ENCODE assay signal across 28 cellular contexts in the genomic region with DNA sequence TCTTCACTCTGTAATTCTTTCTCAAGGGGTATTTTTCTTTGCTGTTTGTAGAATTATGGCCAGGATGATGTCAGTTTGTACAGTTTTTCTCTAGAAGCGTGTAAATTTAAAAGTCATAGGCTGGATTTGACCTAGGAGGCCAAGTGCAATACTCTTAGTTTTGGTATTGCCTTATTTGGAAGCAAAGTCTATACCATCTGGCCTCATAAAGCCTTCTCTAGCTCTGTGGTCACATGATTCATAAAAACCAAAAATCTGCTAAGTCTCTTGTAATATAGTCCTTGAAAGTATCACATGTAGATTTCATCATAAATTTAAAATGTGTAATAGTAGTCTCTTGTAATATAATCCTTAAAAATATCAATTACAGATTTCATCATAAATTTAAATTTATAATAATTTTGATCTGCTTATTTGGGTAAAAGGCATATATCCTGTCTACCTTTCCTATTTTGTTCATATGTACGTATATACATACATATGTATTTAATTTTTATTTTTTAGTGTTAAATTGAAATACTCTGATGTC. TPM values are rescaled to one million over a fixed set of nuclear protein-coding genes. Genes with fewer than 3 reads are reported as not detected.
DNase-seq lines count a peak whose midpoint lies in the region; ATAC-seq and TF ChIP-seq lines count a peak whose summit lies in the region.
"Had no signal": no experiment of that assay in that cellular context is flagged by ENCODE, and none has a peak within 500 bp of the region (broad histone marks: within the 10 kb centered on the region; RNA-seq: fewer than 3 reads in every experiment).

No MANE protein-coding gene starts in this region.

- no peak overlapping the region for H4K8ac ChIP-seq in IMR-90 (ENCODE audit: low read depth in 2 of 2, low read length in 2 of 2)

- H4K91ac ChIP-seq in IMR-90 (ENCODE audit: insufficient read depth, low read depth, low read length): no peak overlapping the region

- H3K4me2 ChIP-seq in IMR-90 (ENCODE audit: low read depth, low read length): no peak overlapping the region
- H3K4me2 ChIP-seq: SK-N-SH had no signal

- no TSS peak for BruUV-seq in IMR-90 (replicated peaks; lab: Mats Ljungman, UMichigan)

- H2AK9ac ChIP-seq in IMR-90 (replicated peaks; ENCODE audit: low read depth, low read length, poor library complexity): no peak overlapping the region

- H2BK120ac ChIP-seq in IMR-90 (ENCODE audit: low read depth, low read length): no peak overlapping the region

- TF ChIP-seq POLR2A in IMR-90 (IDR thresholded peaks at IDR 0.05; ENCODE audit: low read depth, low read length): no peak

- no peaks in the 10 kb centered on the region for H3K9me1 ChIP-seq in IMR-90 (ENCODE audit: insufficient read depth, low read length)

- dilution Hi-C loops in IMR-90 (cut with HindIII; ENCODE audit: low sequenced_read_pairs, unreplicated experiment): no loop called here

- no peak for TF ChIP-seq RAD21 in IMR-90 (IDR thresholded peaks at IDR 0.05; ENCODE audit: low read length)

- H4K5ac ChIP-seq in IMR-90 (ENCODE audit: low read depth, low read length): no peak overlapping the region

- H2BK5ac ChIP-seq in IMR-90 (ENCODE audit: low read depth, low read length, poor library complexity, severe bottlenecking): no peak overlapping the region

- no peak overlapping the region for H3K18ac ChIP-seq in IMR-90 (ENCODE audit: low read depth, low read length)

- POLR2A ChIA-PET in activated CD4-positive, alpha-beta T cell treated with anti-CD3 and anti-CD28 coated beads for 36 hours (lab: Charles Lee): no interaction called here
- POLR2A ChIA-PET in IMR-90 (lab: Charles Lee; ENCODE audit: unreplicated experiment): no interaction called here

- peak overlapping the region; percentile 9 for H3K27ac Mint-ChIP-seq in activated CD4-positive, alpha-beta T cell treated with anti-CD3 and anti-CD28 coated beads for 36 hours
- peak overlapping the region; percentile 50 for H3K27ac Mint-ChIP-seq in activated naive CD8-positive, alpha-beta T cell treated with anti-CD3 and anti-CD28 coated beads for 36 hours
- H3K27ac Mint-ChIP-seq: activated naive CD4-positive, alpha-beta T cell treated with anti-CD3 and anti-CD28 coated beads, Interleukin-2, amount 10 ng/mL, durations not matched to agents 7 days and 5 days; activated T-helper 1 cell treated with anti-CD3 and anti-CD28 coated beads, Interleukin-12 subunit alpha, Interleukin-12 subunit beta, Interleukin-2, Interleukin-4 antibody, amounts not matched to agents 30 ng/mL and 10 ng/mL and 1 ng/mL, durations not matched to agents 14 hours and 24 hours and 36 hours; stimulated activated naive CD8-positive, alpha-beta T cell treated with anti-CD3 and anti-CD28 coated beads, Interleukin-15, Interleukin-2, amounts not matched to agents 100 ng/mL and 50 ng/mL, for 24 hours had no signal

- no CpG with 5 or more reads among the region's 2 CpGs for WGBS in IMR-90 (ENCODE audit: extremely low coverage in 2 of 2, insufficient read length in 1 of 2), 2 experiments

- no peaks in the 10 kb centered on the region for H3K4me1 ChIP-seq in IMR-90 (ENCODE audit: control insufficient read depth, insufficient read depth, low read length)
- H3K4me1 ChIP-seq: breast epithelium, left lung, pancreas had no signal

- H3K9ac ChIP-seq in IMR-90 (ENCODE audit: low read depth, low read length): no peak overlapping the region
- H3K9ac ChIP-seq: SK-N-SH had no signal

- H3K56ac ChIP-seq in IMR-90 (ENCODE audit: extremely low read depth, insufficient read depth, low read length): no peak overlapping the region

- intact Hi-C loops in activated CD4-positive, alpha-beta T cell treated with anti-CD3 and anti-CD28 coated beads for 36 hours (cut with DNase I, micrococcal nuclease): no loop called here
- intact Hi-C loops in IMR-90 (cut with micrococcal nuclease): no loop called here

- H4K20me1 ChIP-seq in IMR-90 (ENCODE audit: insufficient read depth, low read length): no peaks in the 10 kb centered on the region

- H3K9me3 Mint-ChIP-seq in activated CD4-positive, alpha-beta T cell treated with anti-CD3 and anti-CD28 coated beads for 36 hours (ENCODE audit: low read depth): no peaks in the 10 kb centered on the region
- H3K9me3 Mint-ChIP-seq in activated naive CD8-positive, alpha-beta T cell treated with anti-CD3 and anti-CD28 coated beads for 36 hours: peaks cover 2% of the 10 kb centered on the region
- H3K9me3 Mint-ChIP-seq: activated naive CD4-positive, alpha-beta T cell treated with anti-CD3 and anti-CD28 coated beads, Interleukin-2, amount 10 ng/mL, durations not matched to agents 7 days and 5 days; activated T-helper 1 cell treated with anti-CD3 and anti-CD28 coated beads, Interleukin-12 subunit alpha, Interleukin-12 subunit beta, Interleukin-2, Interleukin-4 antibody, amounts not matched to agents 30 ng/mL and 10 ng/mL and 1 ng/mL, durations not matched to agents 14 hours and 24 hours and 36 hours; stimulated activated naive CD8-positive, alpha-beta T cell treated with anti-CD3 and anti-CD28 coated beads, Interleukin-15, Interleukin-2, amounts not matched to agents 100 ng/mL and 50 ng/mL, for 24 hours had no signal

- no peak overlapping the region for H2BK15ac ChIP-seq in IMR-90 (ENCODE audit: low read depth, low read length)

- TF ChIP-seq CTCF in IMR-90 (conservative IDR thresholded peaks at IDR 0.05; ENCODE audit: low read depth, low read length): no peak

- H3K36me3 Mint-ChIP-seq in activated CD4-positive, alpha-beta T cell treated with anti-CD3 and anti-CD28 coated beads for 36 hours (ENCODE audit: low read depth): no peaks in the 10 kb centered on the region
- peaks cover 3% of the 10 kb centered on the region for H3K36me3 Mint-ChIP-seq in activated naive CD8-positive, alpha-beta T cell treated with anti-CD3 and anti-CD28 coated beads for 36 hours
- H3K36me3 Mint-ChIP-seq: activated naive CD4-positive, alpha-beta T cell treated with anti-CD3 and anti-CD28 coated beads, Interleukin-2, amount 10 ng/mL, durations not matched to agents 7 days and 5 days had no signal

- H3K36me3 ChIP-seq in IMR-90 (ENCODE audit: control insufficient read depth, insufficient read depth, low read length): no peaks in the 10 kb centered on the region
- H3K36me3 ChIP-seq: breast epithelium, left lung, pancreas, thoracic aorta had no signal

- H2AK5ac ChIP-seq in IMR-90 (ENCODE audit: low read depth, low read length): no peak overlapping the region

- H3K4me1 Mint-ChIP-seq in activated CD4-positive, alpha-beta T cell treated with anti-CD3 and anti-CD28 coated beads for 36 hours: peaks cover 4% of the 10 kb centered on the region
- H3K4me1 Mint-ChIP-seq in activated naive CD8-positive, alpha-beta T cell treated with anti-CD3 and anti-CD28 coated beads for 36 hours: peaks cover 3% of the 10 kb centered on the region
- H3K4me1 Mint-ChIP-seq: activated naive CD4-positive, alpha-beta T cell treated with anti-CD3 and anti-CD28 coated beads, Interleukin-2, amount 10 ng/mL, durations not matched to agents 7 days and 5 days; H9; neural crest cell had no signal

- no peak overlapping the region for H3K23ac ChIP-seq in IMR-90 (ENCODE audit: low read depth, low read length)

- no peak for DNase-seq in activated CD4-positive, alpha-beta T cell treated with anti-CD3 and anti-CD28 coated beads for 36 hours
- no peak for DNase-seq in activated CD4-positive, alpha-beta T cell treated with anti-CD3 and anti-CD28 coated beads, Interleukin-2, amount 50 U/mL, for 1 hour
- DNase-seq in IMR-90 (peak; percentile 5), iris pigment epithelial cell (ENCODE audit: low read depth) (peak; percentile 5), cortex of kidney (lab: John Stamatoyannopoulos, UW) (no peak), DMS53 treated with DMSO at 0.1 percent for 48 hours (lab: John Stamatoyannopoulos, UW; ENCODE audit: unreplicated experiment) (no peak)
- DNase-seq in activated naive CD8-positive, alpha-beta T cell treated with anti-CD3 and anti-CD28 coated beads for 36 hours: no peak
- DNase-seq: activated CD4-positive, alpha-beta T cell treated with anti-CD3 and anti-CD28 coated beads, Interleukin-2, amount 50 U/mL, for 4 hours; activated CD4-positive, CD25-positive, alpha-beta regulatory T cell; activated naive CD4-positive, alpha-beta T cell treated with anti-CD3 and anti-CD28 coated beads, Interleukin-2, amount 10 ng/mL, durations not matched to agents 7 days and 5 days; effector CD8-positive, alpha-beta T cell; glutamatergic neuron; H9; left lung; mesendoderm; NCI-H1092 treated with DMSO at 0.1 percent for 48 hours; NCI-H187 treated with DMSO at 0.1 percent for 48 hours; NCI-H524 treated with DMSO at 0.1 percent for 48 hours; pancreas; SK-N-SH; stimulated activated CD4-positive, alpha-beta T cell treated with anti-CD3 and anti-CD28 coated beads, Interleukin-1b, Interleukin-23, amount 100 ng/mL, for 48 hours had no signal

- in situ Hi-C loops in IMR-90 (cut with MboI; ENCODE audit: low sequenced_read_pairs): no loop called here

- peak; percentile 74 for ATAC-seq in activated CD4-positive, alpha-beta T cell treated with anti-CD3 and anti-CD28 coated beads for 36 hours
- ATAC-seq in IMR-90 (ENCODE audit: low read depth) (no peak), HG02852 (IDR thresholded peaks at IDR 0.05; ENCODE audit: unreplicated experiment) (no peak)
- ATAC-seq: GM12878, left lung, pancreas had no signal

- CTCF ChIA-PET in activated CD4-positive, alpha-beta T cell treated with anti-CD3 and anti-CD28 coated beads for 36 hours (lab: Charles Lee): no interaction called here
- CTCF ChIA-PET in IMR-90 (lab: Yijun Ruan, JAX): no interaction called here

- no peaks in the 10 kb centered on the region for H3K79me1 ChIP-seq in IMR-90 (ENCODE audit: low read depth in 1 of 2, low read length in 2 of 2)

- no peak overlapping the region for H3K4me3 Mint-ChIP-seq in activated CD4-positive, alpha-beta T cell treated with anti-CD3 and anti-CD28 coated beads for 36 hours
- no peak overlapping the region for H3K4me3 Mint-ChIP-seq in activated naive CD8-positive, alpha-beta T cell treated with anti-CD3 and anti-CD28 coated beads for 36 hours
- H3K4me3 Mint-ChIP-seq: activated naive CD4-positive, alpha-beta T cell treated with anti-CD3 and anti-CD28 coated beads, Interleukin-2, amount 10 ng/mL, durations not matched to agents 7 days and 5 days; activated T-helper 1 cell treated with anti-CD3 and anti-CD28 coated beads, Interleukin-12 subunit alpha, Interleukin-12 subunit beta, Interleukin-2, Interleukin-4 antibody, amounts not matched to agents 30 ng/mL and 10 ng/mL and 1 ng/mL, durations not matched to agents 14 hours and 24 hours and 36 hours; H9; neural crest cell; stimulated activated naive CD8-positive, alpha-beta T cell treated with anti-CD3 and anti-CD28 coated beads, Interleukin-15, Interleukin-2, amounts not matched to agents 100 ng/mL and 50 ng/mL, for 24 hours had no signal

- no peak overlapping the region for H3K14ac ChIP-seq in IMR-90 (replicated peaks; ENCODE audit: low read depth, low read length)

- no peak overlapping the region for H3K4me3 ChIP-seq in IMR-90 (ENCODE audit: insufficient read depth, low read depth, low read length)
- H3K4me3 ChIP-seq: breast epithelium, GM12878, left lung, pancreas, thoracic aorta had no signal

- no peaks in the 10 kb centered on the region for H3K27me3 ChIP-seq in IMR-90 (ENCODE audit: control insufficient read depth, insufficient read depth, low read length)
- H3K27me3 ChIP-seq: breast epithelium, left lung, pancreas had no signal

- H3K4ac ChIP-seq in IMR-90 (ENCODE audit: low read depth, low read length): no peak overlapping the region

- no peak overlapping the region for H2BK20ac ChIP-seq in IMR-90 (ENCODE audit: low read depth, low read length)

- no peak overlapping the region for H2AFZ ChIP-seq in IMR-90 (replicated peaks; ENCODE audit: low read length, poor library complexity)

- H3K9me3 ChIP-seq in IMR-90 (ENCODE audit: control insufficient read depth, insufficient read depth, low read length): no peaks in the 10 kb centered on the region
- H3K9me3 ChIP-seq: breast epithelium, left lung, pancreas, SK-N-SH, thoracic aorta had no signal

- no peaks in the 10 kb centered on the region for H3K27me3 Mint-ChIP-seq in activated CD4-positive, alpha-beta T cell treated with anti-CD3 and anti-CD28 coated beads for 36 hours
- H3K27me3 Mint-ChIP-seq in activated naive CD8-positive, alpha-beta T cell treated with anti-CD3 and anti-CD28 coated beads for 36 hours: no peaks in the 10 kb centered on the region
- H3K27me3 Mint-ChIP-seq: activated naive CD4-positive, alpha-beta T cell treated with anti-CD3 and anti-CD28 coated beads, Interleukin-2, amount 10 ng/mL, durations not matched to agents 7 days and 5 days; stimulated activated naive CD8-positive, alpha-beta T cell treated with anti-CD3 and anti-CD28 coated beads, Interleukin-15, Interleukin-2, amounts not matched to agents 100 ng/mL and 50 ng/mL, for 24 hours had no signal

- no peak overlapping the region for H3K27ac ChIP-seq in IMR-90 (ENCODE audit: insufficient read depth, low read length)
- H3K27ac ChIP-seq: breast epithelium, left lung, pancreas, thoracic aorta had no signal

RNA-seq across cellular contexts. Expression of gene TEX9, which starts 25.6 kb away (rescaled TPM):
- total RNA-seq in activated CD4-positive, alpha-beta T cell treated with anti-CD3 and anti-CD28 coated beads for 36 hours: 1 to 10 TPM; 1.5 to 1.8 TPM
- 1.4 and 2.5 TPM in 2 replicates for total RNA-seq in IMR-90 (2012; rRNA removed)
- 0.42 and 0.63 TPM in 2 replicates for polyA plus RNA-seq in IMR-90 (2012; rRNA removed)
- 0.05 TPM in 1 of 2 replicates, not detected in the other for polyA plus RNA-seq in IMR-90 (2012; cell fraction: cytosol; rRNA removed)
- polyA plus RNA-seq in IMR-90 (2012; cell fraction: nucleus; rRNA removed; ENCODE audit: low replicate concordance): 0.08 and 1.2 TPM in 2 replicates
- total RNA-seq in activated naive CD8-positive, alpha-beta T cell treated with anti-CD3 and anti-CD28 coated beads for 36 hours: 1 to 10 TPM; 1.6 TPM

Comparison
In these comparisons a context has a peak if more than half of its experiments do, and no peak if none do; other contexts are left out.
1. DNase-seq: peak in IMR-90 (single experiment) and iris pigment epithelial cell (single experiment); none in activated CD4-positive, alpha-beta T cell treated with anti-CD3 and anti-CD28 coated beads for 36 hours (single experiment), activated CD4-positive, alpha-beta T cell treated with anti-CD3 and anti-CD28 coated beads, Interleukin-2, amount 50 U/mL, for 1 hour (single experiment), activated naive CD8-positive, alpha-beta T cell treated with anti-CD3 and anti-CD28 coated beads for 36 hours (single experiment), cortex of kidney (single experiment) and DMS53 treated with DMSO at 0.1 percent for 48 hours (single experiment).